ENCODE assay signal across 11 cellular contexts in genomic region chr4:165612936-165613335, GRCh38.
DNase-seq lines count a peak whose midpoint lies in the region; ATAC-seq and TF ChIP-seq lines count a peak whose summit lies in the region.
"Had no signal": no experiment of that assay in that cellular context is flagged by ENCODE, and none has a peak within 500 bp of the region (broad histone marks: within the 10 kb centered on the region; RNA-seq: fewer than 3 reads in every experiment).

No MANE protein-coding gene starts in this region.

- H3K27ac ChIP-seq in heart left ventricle = no peak overlapping the region

- peak overlapping the region; percentile 53; the same call in 1 of the 2 replicates for H2AFZ ChIP-seq in Loucy (ENCODE audit: low read length)

- H3K4me3 ChIP-seq in Loucy (ENCODE audit: low read length, poor library complexity, severe bottlenecking) (no peak overlapping the region), heart left ventricle (no peak overlapping the region)
- H3K4me3 ChIP-seq: body of pancreas had no signal

- DNase-seq in CD1c-positive myeloid dendritic cell (ENCODE audit: extremely low spot score) (no peak), heart left ventricle (no peak), inferior parietal cortex (ENCODE audit: extremely low spot score) (no peak), SIG-M5 (lab: John Stamatoyannopoulos, UW) (no peak)
- DNase-seq: body of pancreas, NCI-H1105 treated with DMSO at 0.1 percent for 48 hours, RPMI8226 had no signal

- 13 to 31% (median 19%) methylated on average over 1 of the region's 1 CpG for WGBS in heart left ventricle, 4 donors

- H3K9me3 ChIP-seq in Loucy (ENCODE audit: insufficient read depth, low read depth, low read length) = no peaks in the 10 kb centered on the region
- peaks cover 0 to 4% (median 0%) of the 10 kb centered on the region in 12 donors for H3K9me3 ChIP-seq in heart left ventricle
- H3K9me3 ChIP-seq: body of pancreas had no signal

- H3K79me2 ChIP-seq in Loucy (ENCODE audit: insufficient read depth, low read length) = no peaks in the 10 kb centered on the region

- H3K27me3 ChIP-seq in Loucy (ENCODE audit: insufficient read depth, low read length, poor library complexity, severe bottlenecking) (no peaks in the 10 kb centered on the region), heart left ventricle (no peaks in the 10 kb centered on the region)
- H3K27me3 ChIP-seq: body of pancreas had no signal

- no peak overlapping the region for H3K9ac ChIP-seq in Loucy (ENCODE audit: low read depth, low read length, poor library complexity, severe bottlenecking)

- no peaks in the 10 kb centered on the region for H3K9me2 ChIP-seq in Loucy (replicated peaks; ENCODE audit: low read depth, low read length)

- intact Hi-C loops in heart left ventricle (cut with DNase I) = no loop called here

- H4K20me1 ChIP-seq in Loucy (ENCODE audit: insufficient read depth, low read length, poor library complexity, severe bottlenecking) = no peaks in the 10 kb centered on the region

- ATAC-seq in GM18505 (IDR thresholded peaks at IDR 0.05; ENCODE audit: unreplicated experiment) = peak; percentile 93
- peak; percentile 87 for ATAC-seq in GM19397 (IDR thresholded peaks at IDR 0.05; ENCODE audit: unreplicated experiment)
- ATAC-seq in HG02884 (IDR thresholded peaks at IDR 0.05; ENCODE audit: unreplicated experiment) = peak; percentile 94
- no peak for ATAC-seq in heart left ventricle
- ATAC-seq: body of pancreas had no signal

- H3K4me2 ChIP-seq in Loucy (ENCODE audit: low read depth, low read length, poor library complexity, severe bottlenecking) = peak overlapping the region; percentile 34

- TF ChIP-seq CTCF in Loucy (conservative IDR thresholded peaks at IDR 0.05; ENCODE audit: low read length) (no peak), heart left ventricle (IDR thresholded peaks at IDR 0.05) (no peak)

- H3F3A ChIP-seq in Loucy (ENCODE audit: low read depth) = no peaks in the 10 kb centered on the region

- TF ChIP-seq POLR2A in GM18505 (IDR thresholded peaks at IDR 0.05; ENCODE audit: borderline replicate concordance, extremely low read depth, insufficient read depth, insufficient read length) (no peak), heart left ventricle (IDR thresholded peaks at IDR 0.05) (no peak)

- no peaks in the 10 kb centered on the region for H3K36me3 ChIP-seq in Loucy (ENCODE audit: insufficient read depth, low read length)
- H3K36me3 ChIP-seq in heart left ventricle = no peaks in the 10 kb centered on the region

- H3K4me1 ChIP-seq in Loucy (ENCODE audit: insufficient read depth, low read length, poor library complexity, severe bottlenecking) = peaks cover 27% of the 10 kb centered on the region
- H3K4me1 ChIP-seq in heart left ventricle = no peaks in the 10 kb centered on the region

Comparison
In these comparisons a context has a peak if more than half of its experiments do, and no peak if none do; other contexts are left out.
1. ATAC-seq: peak in GM18505 (single experiment), GM19397 (single experiment) and HG02884 (single experiment); none in heart left ventricle (0 of 4).